In the genomic region with DNA sequence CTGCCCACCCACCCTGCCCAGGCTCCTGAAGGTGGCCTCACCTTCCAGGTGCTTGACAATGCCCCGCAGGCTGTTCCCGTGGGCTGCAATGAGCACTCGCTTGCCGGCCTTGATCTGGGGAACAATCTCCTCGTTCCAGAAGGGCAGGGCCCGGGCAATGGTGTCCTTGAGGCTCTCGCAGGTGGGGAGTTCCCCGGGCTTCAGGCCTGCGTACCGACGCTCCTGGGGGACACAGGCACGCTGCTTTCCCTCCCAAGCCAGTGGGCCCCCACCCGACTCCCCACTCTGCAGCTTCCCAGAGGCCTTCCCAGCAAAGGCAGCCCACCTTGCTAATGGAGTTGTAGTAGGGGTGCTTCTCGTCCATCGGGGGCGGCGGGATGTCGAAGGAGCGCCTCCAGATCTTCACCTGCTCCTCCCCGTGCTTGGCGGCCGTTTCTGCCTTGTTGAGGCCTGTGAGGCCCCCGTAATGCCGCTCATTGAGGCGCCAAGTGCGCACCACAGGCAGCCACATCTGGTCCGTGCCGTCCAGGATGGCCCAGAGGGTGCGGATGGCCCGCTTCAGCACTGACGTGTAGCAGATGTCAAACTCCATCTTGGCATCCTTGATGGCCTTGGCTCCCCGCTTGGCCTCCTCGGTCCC, we compare ENCODE assay signal across 1 cellular context.
A peak's percentile ranks its signal among the peaks of the same experiment; 100 is the strongest.
TF ChIP-seq lines count a peak whose summit lies in the region.

No MANE protein-coding gene starts in this region.

TF ChIP-seq in HepG2, 621 proteins besides CTCF, POLR2A, EP300 and RAD21:
- TF ChIP-seq AGO1 (IDR thresholded peaks at IDR 0.05; ENCODE audit: low read depth, low read length, poor library complexity, severe bottlenecking), result peak; percentile 95
- peak; percentile 31; the same call in 1 of the 2 replicates for TF ChIP-seq POLR2G (IDR thresholded peaks at IDR 0.05; ENCODE audit: low read depth, low read length)
- no peak for TF ChIP-seq CENPX (CRISPR knock-in tag; IDR thresholded peaks at IDR 0.05)
- peak; percentile 50 for TF ChIP-seq RBM22 (optimal IDR thresholded peaks at IDR 0.05; ENCODE audit: low read length)
- no peak for TF ChIP-seq ZNF318 (CRISPR knock-in tag; IDR thresholded peaks at IDR 0.05)
- TF ChIP-seq REPIN1 (CRISPR knock-in tag; IDR thresholded peaks at IDR 0.05; ENCODE audit: borderline replicate concordance, low read depth), result 0 out of 2 replicates have a peak, but pooled peaks have one; percentile 30
- TF ChIP-seq AGO2 (optimal IDR thresholded peaks at IDR 0.05; ENCODE audit: low read depth, low read length), result peak; percentile 96
- no peak for TF ChIP-seq ATF6 (CRISPR knock-in tag; conservative IDR thresholded peaks at IDR 0.05)
- TF ChIP-seq, protein P1, sequence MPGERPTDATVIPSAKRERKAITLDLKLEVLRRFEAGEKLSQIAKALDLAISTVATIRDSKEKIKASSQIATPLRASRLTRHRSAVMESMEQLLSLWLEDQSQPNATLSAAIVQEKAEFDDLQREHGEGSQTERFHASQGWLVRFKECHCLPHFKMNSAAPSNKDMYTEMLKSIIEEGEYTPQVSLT (CRISPR knock-in tag; IDR thresholded peaks at IDR 0.05; ENCODE audit: borderline replicate concordance, low read depth), result no peak; the same call in 1 of the 2 replicates
- TF ChIP-seq, protein P2, sequence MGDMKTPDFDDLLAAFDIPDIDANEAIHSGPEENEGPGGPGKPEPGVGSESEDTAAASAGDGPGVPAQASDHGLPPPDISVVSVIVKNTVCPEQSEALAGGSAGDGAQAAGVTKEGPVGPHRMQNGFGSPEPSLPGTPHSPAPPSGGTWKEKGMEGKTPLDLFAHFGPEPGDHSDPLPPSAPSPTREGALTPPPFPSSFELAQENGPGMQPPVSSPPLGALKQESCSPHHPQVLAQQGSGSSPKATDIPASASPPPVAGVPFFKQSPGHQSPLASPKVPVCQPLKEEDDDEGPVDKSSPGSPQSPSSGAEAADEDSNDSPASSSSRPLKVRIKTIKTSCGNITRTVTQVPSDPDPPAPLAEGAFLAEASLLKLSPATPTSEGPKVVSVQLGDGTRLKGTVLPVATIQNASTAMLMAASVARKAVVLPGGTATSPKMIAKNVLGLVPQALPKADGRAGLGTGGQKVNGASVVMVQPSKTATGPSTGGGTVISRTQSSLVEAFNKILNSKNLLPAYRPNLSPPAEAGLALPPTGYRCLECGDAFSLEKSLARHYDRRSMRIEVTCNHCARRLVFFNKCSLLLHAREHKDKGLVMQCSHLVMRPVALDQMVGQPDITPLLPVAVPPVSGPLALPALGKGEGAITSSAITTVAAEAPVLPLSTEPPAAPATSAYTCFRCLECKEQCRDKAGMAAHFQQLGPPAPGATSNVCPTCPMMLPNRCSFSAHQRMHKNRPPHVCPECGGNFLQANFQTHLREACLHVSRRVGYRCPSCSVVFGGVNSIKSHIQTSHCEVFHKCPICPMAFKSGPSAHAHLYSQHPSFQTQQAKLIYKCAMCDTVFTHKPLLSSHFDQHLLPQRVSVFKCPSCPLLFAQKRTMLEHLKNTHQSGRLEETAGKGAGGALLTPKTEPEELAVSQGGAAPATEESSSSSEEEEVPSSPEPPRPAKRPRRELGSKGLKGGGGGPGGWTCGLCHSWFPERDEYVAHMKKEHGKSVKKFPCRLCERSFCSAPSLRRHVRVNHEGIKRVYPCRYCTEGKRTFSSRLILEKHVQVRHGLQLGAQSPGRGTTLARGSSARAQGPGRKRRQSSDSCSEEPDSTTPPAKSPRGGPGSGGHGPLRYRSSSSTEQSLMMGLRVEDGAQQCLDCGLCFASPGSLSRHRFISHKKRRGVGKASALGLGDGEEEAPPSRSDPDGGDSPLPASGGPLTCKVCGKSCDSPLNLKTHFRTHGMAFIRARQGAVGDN (CRISPR knock-in tag; IDR thresholded peaks at IDR 0.05), result peak; percentile 20; the same call in 1 of the 2 replicates
- no peak for TF ChIP-seq ZC3H4 (CRISPR knock-in tag; IDR thresholded peaks at IDR 0.05; ENCODE audit: borderline replicate concordance)
- peak; percentile 8; the same call in 1 of the 2 replicates for TF ChIP-seq ZFX (CRISPR knock-in tag; IDR thresholded peaks at IDR 0.05; ENCODE audit: low read depth)
- TF ChIP-seq KDM2A (CRISPR knock-in tag; IDR thresholded peaks at IDR 0.05; ENCODE audit: borderline replicate concordance, low read depth), result 0 out of 2 replicates have a peak, but pooled peaks have one; percentile 12
